8 cellular contexts compared by ENCODE assay signal in genomic region chr1:5992814-5993552, GRCh38. TPM values are rescaled to one million over a fixed set of nuclear protein-coding genes. Genes with fewer than 3 reads are reported as not detected.
A peak's percentile ranks its signal among the peaks of the same experiment; 100 is the strongest.
DNase-seq lines count a peak whose midpoint lies in the region; ATAC-seq and TF ChIP-seq lines count a peak whose summit lies in the region.

No MANE protein-coding gene starts in this region.

- no peaks in the 10 kb centered on the region for H3K9me3 Mint-ChIP-seq in CD4-positive, alpha-beta T cell

- H3K27me3 ChIP-seq in CD4-positive, alpha-beta T cell (ENCODE audit: control insufficient read depth, insufficient read depth, low read length), result no peaks in the 10 kb centered on the region
- H3K27me3 ChIP-seq in uterus, result no peaks in the 10 kb centered on the region

- peak overlapping the region; percentile 92 for H3K27ac ChIP-seq in CD4-positive, alpha-beta T cell (ENCODE audit: low read depth, low read length)
- H3K27ac ChIP-seq in caudate nucleus (ENCODE audit: low read depth, low read length), result peak overlapping the region; percentile 65
- no peak overlapping the region for H3K27ac ChIP-seq in mesodermal cell (ENCODE audit: low read depth, low read length, severe bottlenecking)
- peak overlapping the region; percentile 58 to 61 for H3K27ac ChIP-seq in uterus

- peak overlapping the region; percentile 71 for H3K4me3 ChIP-seq in mesodermal cell (ENCODE audit: extremely low read depth, insufficient read depth, low read length, poor library complexity, severe bottlenecking)
- peak overlapping the region; percentile 77 to 83 for H3K4me3 ChIP-seq in uterus

- H3K4me1 ChIP-seq in mesodermal cell (ENCODE audit: control insufficient read depth, insufficient read depth, low read length, poor library complexity, severe bottlenecking) (peaks cover 14% of the 10 kb centered on the region), uterus (peaks cover 3 to 6% of the 10 kb centered on the region in 2 donors)

- DNase-seq in CD4-positive, alpha-beta T cell, result no peak
- DNase-seq in OCI-M1 (lab: John Stamatoyannopoulos, UW), result peak; percentile 53
- DNase-seq in caudate nucleus (lab: John Stamatoyannopoulos, UW), result peak in 10 of 61 donors; percentile 21 to 72 (median 50)
- no peak for DNase-seq in uterus
- no peak for DNase-seq in dedifferentiated amniotic fluid mesenchymal stem cell (ENCODE audit: extremely low spot score)
- no peak for DNase-seq in cerebellar nuclear complex (lab: John Stamatoyannopoulos, UW)

- no peaks in the 10 kb centered on the region for H3K9me3 ChIP-seq in CD4-positive, alpha-beta T cell (ENCODE audit: control insufficient read depth, low read length)
- H3K9me3 ChIP-seq in mesodermal cell (ENCODE audit: control insufficient read depth, low read length) (no peaks in the 10 kb centered on the region), uterus (no peaks in the 10 kb centered on the region)

- TF ChIP-seq CTCF in CD4-positive, alpha-beta T cell (IDR thresholded peaks at IDR 0.05), result no peak
- no peak for TF ChIP-seq CTCF in uterus (IDR thresholded peaks at IDR 0.05)

- H3K36me3 Mint-ChIP-seq in CD4-positive, alpha-beta T cell (ENCODE audit: low read depth), result peaks cover 19% of the 10 kb centered on the region

- H3K4me1 Mint-ChIP-seq in CD4-positive, alpha-beta T cell (ENCODE audit: low read depth), result peaks cover 42% of the 10 kb centered on the region

- 0% methylated on average over 34 to 43 of the region's 49 CpGs for WGBS in mesodermal cell (ENCODE audit: insufficient coverage in 2 of 2), 2 experiments

- no peak for TF ChIP-seq POLR2A in uterus (IDR thresholded peaks at IDR 0.05)

- POLR2A ChIA-PET in CD4-positive, alpha-beta T cell (lab: Charles Lee), result interaction anchor here (0.6 to 6.0 kb wide), 10 partner anchors 9 to 792 kb away, joined by 3 to 92 read pairs (median 3); partner anchors contain the start of genes CAMTA1 and RPL22

- peak overlapping the region; percentile 94 for H3K27ac Mint-ChIP-seq in CD4-positive, alpha-beta T cell

- CTCF ChIA-PET in CD4-positive, alpha-beta T cell (lab: Charles Lee), result interaction anchor here (0.7 to 1.1 kb wide), 2 partner anchors 10 to 41 kb away, joined by 3 read pairs; no protein-coding TSS in a partner anchor

- intact Hi-C loops in CD4-positive, alpha-beta T cell (cut with DNase I, micrococcal nuclease), result loop anchor here (1.0 to 10.0 kb wide), 5 partner anchors 33 to 1964 kb away; partner anchors contain the start of genes RPL22 (in 2 of the 2) and CAMTA1 (in 1 of the 2)
- intact Hi-C loops in uterus (cut with DNase I; ENCODE audit: low total_unique reads), result no loop called here

- H3K36me3 ChIP-seq in mesodermal cell (ENCODE audit: control insufficient read depth, insufficient read depth, low read length) (no peaks in the 10 kb centered on the region), uterus (no peaks in the 10 kb centered on the region)

- H3K4me3 Mint-ChIP-seq in CD4-positive, alpha-beta T cell, result peak overlapping the region; percentile 95

- ATAC-seq in CD4-positive, alpha-beta T cell (ENCODE audit: poor library complexity), result no peak
- peak; percentile 4 for ATAC-seq in GM21447 (IDR thresholded peaks at IDR 0.05; ENCODE audit: unreplicated experiment)

- no peaks in the 10 kb centered on the region for H3K27me3 Mint-ChIP-seq in CD4-positive, alpha-beta T cell

RNA-seq across cellular contexts. Expression of gene NPHP4, which starts 0.8 kb away (rescaled TPM):
- 1 to 10 TPM; 6.2 to 7.7 TPM for total RNA-seq in CD4-positive, alpha-beta T cell
- polyA plus RNA-seq in mesodermal cell (2013, experiment 1 of 2), result 9.7 TPM
- polyA plus RNA-seq in mesodermal cell (2013, experiment 2 of 2), result 7.3 TPM
- 10 to 100 TPM in 2 of 4 donors, 1 to 10 TPM in 2; 1.3 to 16.2 (median 7.0) TPM for total RNA-seq in uterus

RNA-seq across cellular contexts. Expression of gene KCNAB2, which starts 52.7 kb away (rescaled TPM):
- 100 to 1,000 TPM; 147 to 155 TPM for total RNA-seq in CD4-positive, alpha-beta T cell
- polyA plus RNA-seq in mesodermal cell (2013, experiment 1 of 2), result 7.6 TPM
- polyA plus RNA-seq in mesodermal cell (2013, experiment 2 of 2), result 3.8 TPM
- total RNA-seq in uterus, result 10 to 100 TPM in 2 of 4 donors, 1 to 10 TPM in 2; 1.5 to 21.2 (median 12.9) TPM

Comparison
In these comparisons a context has a peak if more than half of its experiments do, and no peak if none do; other contexts are left out.
1. RNA of gene KCNAB2, which starts 52.7 kb away (total RNA-seq): 147 to 155 TPM in CD4-positive, alpha-beta T cell; 1.5 to 21.2 TPM in uterus; every median in the first group is over 4 times any median in the second.